Comparison of ENCODE assay signal across 1 cellular context in genomic region chr11:86576946-86577624, GRCh38.
TF ChIP-seq lines count a peak whose summit lies in the region.

No MANE protein-coding gene starts in this region.

TF ChIP-seq in HCT116, 20 proteins besides CTCF, POLR2A, EP300 and RAD21 (continued from another document):
- TF ChIP-seq REST (IDR thresholded peaks at IDR 0.05; ENCODE audit: low read depth) (no peak), POLR2AphosphoS5 (IDR thresholded peaks at IDR 0.05; ENCODE audit: low read depth, low read length) (no peak), EZH2 (IDR thresholded peaks at IDR 0.05) (no peak), SP1 (IDR thresholded peaks at IDR 0.05; ENCODE audit: low read depth) (no peak), ZFX (IDR thresholded peaks at IDR 0.05) (no peak), ZNF274 (IDR thresholded peaks at IDR 0.05; ENCODE audit: low read depth, low read length) (no peak), EZH2phosphoT487 (IDR thresholded peaks at IDR 0.05; ENCODE audit: borderline replicate concordance) (no peak), CBX3 (IDR thresholded peaks at IDR 0.05; ENCODE audit: low read depth) (no peak), CEBPB (IDR thresholded peaks at IDR 0.05; ENCODE audit: low read depth) (no peak), ATF3 (IDR thresholded peaks at IDR 0.05) (no peak), SRF (IDR thresholded peaks at IDR 0.05; ENCODE audit: low read depth) (no peak), TCF7L2 (IDR thresholded peaks at IDR 0.05; ENCODE audit: borderline replicate concordance, extremely low read depth, insufficient read depth, insufficient read length) (no peak), SIN3A (IDR thresholded peaks at IDR 0.05; ENCODE audit: low read depth) (no peak), YY1 (IDR thresholded peaks at IDR 0.05; ENCODE audit: extremely low read depth, insufficient replicate concordance, low read depth, low read length) (no peak), ELF1 (IDR thresholded peaks at IDR 0.05; ENCODE audit: borderline replicate concordance, low read depth) (no peak), JUND (IDR thresholded peaks at IDR 0.05) (no peak)
- TF ChIP-seq, protein P1, sequence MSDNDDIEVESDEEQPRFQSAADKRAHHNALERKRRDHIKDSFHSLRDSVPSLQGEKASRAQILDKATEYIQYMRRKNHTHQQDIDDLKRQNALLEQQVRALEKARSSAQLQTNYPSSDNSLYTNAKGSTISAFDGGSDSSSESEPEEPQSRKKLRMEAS (IDR thresholded peaks at IDR 0.05) = no peak
- TF ChIP-seq, protein P2, sequence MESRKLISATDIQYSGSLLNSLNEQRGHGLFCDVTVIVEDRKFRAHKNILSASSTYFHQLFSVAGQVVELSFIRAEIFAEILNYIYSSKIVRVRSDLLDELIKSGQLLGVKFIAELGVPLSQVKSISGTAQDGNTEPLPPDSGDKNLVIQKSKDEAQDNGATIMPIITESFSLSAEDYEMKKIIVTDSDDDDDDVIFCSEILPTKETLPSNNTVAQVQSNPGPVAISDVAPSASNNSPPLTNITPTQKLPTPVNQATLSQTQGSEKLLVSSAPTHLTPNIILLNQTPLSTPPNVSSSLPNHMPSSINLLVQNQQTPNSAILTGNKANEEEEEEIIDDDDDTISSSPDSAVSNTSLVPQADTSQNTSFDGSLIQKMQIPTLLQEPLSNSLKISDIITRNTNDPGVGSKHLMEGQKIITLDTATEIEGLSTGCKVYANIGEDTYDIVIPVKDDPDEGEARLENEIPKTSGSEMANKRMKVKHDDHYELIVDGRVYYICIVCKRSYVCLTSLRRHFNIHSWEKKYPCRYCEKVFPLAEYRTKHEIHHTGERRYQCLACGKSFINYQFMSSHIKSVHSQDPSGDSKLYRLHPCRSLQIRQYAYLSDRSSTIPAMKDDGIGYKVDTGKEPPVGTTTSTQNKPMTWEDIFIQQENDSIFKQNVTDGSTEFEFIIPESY (IDR thresholded peaks at IDR 0.05; ENCODE audit: extremely low read depth, insufficient replicate concordance, low read length) = no peak
